In genomic region chr4:152903658-152904057, GRCh38 we compare ENCODE assay signal across 9 cellular contexts.
"Had no signal": no experiment of that assay in that cellular context is flagged by ENCODE, and none has a peak within 500 bp of the region (broad histone marks: within the 10 kb centered on the region; RNA-seq: fewer than 3 reads in every experiment).

No MANE protein-coding gene starts in this region.

- DNase-seq: GM23248, GOT3, H7, HFFc6, IMR-90 had no signal

- H3K4me1 ChIP-seq: HAP-1 had no signal

- H3K9ac ChIP-seq: GM23248 had no signal

- FAIRE-seq: K562 had no signal

- ATAC-seq: HCT116, K562 had no signal

- H3K4me3 Mint-ChIP-seq: HFFc6 had no signal

- H3K27ac ChIP-seq: GM23248, HL-60 had no signal

- H3K4me3 ChIP-seq: GM23248, HAP-1, K562 had no signal

- H3K36me3 ChIP-seq: HAP-1 had no signal

- H3K27ac Mint-ChIP-seq: HFFc6 had no signal

- H2AFZ ChIP-seq: GM23248 had no signal

- H3K9me3 Mint-ChIP-seq: HFFc6 had no signal

- H3K9me3 ChIP-seq: HAP-1 had no signal
